In the genomic region with DNA sequence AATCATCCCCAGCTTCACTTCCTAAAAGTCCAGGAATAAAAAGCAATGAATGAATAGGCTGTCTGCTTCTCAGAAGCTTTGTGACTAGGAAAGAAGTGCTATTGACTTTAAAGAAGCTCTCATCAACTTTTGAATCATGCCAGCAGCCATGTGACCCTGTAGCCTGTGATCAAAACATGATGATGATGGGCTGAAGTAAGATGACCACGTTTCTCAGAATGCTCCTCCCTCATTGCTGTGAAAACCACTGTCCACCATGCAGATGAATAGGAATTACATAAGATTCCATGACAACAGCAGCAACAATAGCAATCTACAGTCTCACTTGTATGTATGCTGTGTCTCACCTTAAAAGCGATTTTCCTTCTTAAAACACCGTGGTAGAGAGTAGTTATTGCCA, we compare ENCODE assay signal across 1 cellular context.
TF ChIP-seq lines count a peak whose summit lies in the region.

No MANE protein-coding gene starts in this region.

TF ChIP-seq in GM23338, 12 proteins besides CTCF, POLR2A, EP300 and RAD21 (continued from another document):
- TF ChIP-seq, protein P1, sequence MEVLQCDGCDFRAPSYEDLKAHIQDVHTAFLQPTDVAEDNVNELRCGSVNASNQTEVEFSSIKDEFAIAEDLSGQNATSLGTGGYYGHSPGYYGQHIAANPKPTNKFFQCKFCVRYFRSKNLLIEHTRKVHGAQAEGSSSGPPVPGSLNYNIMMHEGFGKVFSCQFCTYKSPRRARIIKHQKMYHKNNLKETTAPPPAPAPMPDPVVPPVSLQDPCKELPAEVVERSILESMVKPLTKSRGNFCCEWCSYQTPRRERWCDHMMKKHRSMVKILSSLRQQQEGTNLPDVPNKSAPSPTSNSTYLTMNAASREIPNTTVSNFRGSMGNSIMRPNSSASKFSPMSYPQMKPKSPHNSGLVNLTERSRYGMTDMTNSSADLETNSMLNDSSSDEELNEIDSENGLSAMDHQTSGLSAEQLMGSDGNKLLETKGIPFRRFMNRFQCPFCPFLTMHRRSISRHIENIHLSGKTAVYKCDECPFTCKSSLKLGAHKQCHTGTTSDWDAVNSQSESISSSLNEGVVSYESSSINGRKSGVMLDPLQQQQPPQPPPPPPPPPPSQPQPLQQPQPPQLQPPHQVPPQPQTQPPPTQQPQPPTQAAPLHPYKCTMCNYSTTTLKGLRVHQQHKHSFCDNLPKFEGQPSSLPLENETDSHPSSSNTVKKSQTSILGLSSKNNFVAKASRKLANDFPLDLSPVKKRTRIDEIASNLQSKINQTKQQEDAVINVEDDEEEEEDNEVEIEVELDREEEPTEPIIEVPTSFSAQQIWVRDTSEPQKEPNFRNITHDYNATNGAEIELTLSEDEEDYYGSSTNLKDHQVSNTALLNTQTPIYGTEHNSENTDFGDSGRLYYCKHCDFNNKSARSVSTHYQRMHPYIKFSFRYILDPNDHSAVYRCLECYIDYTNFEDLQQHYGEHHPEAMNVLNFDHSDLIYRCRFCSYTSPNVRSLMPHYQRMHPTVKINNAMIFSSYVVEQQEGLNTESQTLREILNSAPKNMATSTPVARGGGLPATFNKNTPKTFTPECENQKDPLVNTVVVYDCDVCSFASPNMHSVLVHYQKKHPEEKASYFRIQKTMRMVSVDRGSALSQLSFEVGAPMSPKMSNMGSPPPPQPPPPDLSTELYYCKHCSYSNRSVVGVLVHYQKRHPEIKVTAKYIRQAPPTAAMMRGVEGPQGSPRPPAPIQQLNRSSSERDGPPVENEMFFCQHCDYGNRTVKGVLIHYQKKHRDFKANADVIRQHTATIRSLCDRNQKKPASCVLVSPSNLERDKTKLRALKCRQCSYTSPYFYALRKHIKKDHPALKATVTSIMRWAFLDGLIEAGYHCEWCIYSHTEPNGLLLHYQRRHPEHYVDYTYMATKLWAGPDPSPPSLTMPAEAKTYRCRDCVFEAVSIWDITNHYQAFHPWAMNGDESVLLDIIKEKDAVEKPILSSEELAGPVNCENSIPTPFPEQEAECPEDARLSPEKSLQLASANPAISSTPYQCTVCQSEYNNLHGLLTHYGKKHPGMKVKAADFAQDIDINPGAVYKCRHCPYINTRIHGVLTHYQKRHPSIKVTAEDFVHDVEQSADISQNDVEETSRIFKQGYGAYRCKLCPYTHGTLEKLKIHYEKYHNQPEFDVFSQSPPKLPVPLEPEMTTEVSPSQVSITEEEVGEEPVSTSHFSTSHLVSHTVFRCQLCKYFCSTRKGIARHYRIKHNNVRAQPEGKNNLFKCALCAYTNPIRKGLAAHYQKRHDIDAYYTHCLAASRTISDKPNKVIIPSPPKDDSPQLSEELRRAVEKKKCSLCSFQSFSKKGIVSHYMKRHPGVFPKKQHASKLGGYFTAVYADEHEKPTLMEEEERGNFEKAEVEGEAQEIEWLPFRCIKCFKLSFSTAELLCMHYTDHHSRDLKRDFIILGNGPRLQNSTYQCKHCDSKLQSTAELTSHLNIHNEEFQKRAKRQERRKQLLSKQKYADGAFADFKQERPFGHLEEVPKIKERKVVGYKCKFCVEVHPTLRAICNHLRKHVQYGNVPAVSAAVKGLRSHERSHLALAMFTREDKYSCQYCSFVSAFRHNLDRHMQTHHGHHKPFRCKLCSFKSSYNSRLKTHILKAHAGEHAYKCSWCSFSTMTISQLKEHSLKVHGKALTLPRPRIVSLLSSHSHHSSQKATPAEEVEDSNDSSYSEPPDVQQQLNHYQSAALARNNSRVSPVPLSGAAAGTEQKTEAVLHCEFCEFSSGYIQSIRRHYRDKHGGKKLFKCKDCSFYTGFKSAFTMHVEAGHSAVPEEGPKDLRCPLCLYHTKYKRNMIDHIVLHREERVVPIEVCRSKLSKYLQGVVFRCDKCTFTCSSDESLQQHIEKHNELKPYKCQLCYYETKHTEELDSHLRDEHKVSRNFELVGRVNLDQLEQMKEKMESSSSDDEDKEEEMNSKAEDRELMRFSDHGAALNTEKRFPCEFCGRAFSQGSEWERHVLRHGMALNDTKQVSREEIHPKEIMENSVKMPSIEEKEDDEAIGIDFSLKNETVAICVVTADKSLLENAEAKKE (CRISPR knock-in tag; IDR thresholded peaks at IDR 0.05): no peak
- TF ChIP-seq POLR2AphosphoS5 (IDR thresholded peaks at IDR 0.05; ENCODE audit: low read depth) (no peak), REST (IDR thresholded peaks at IDR 0.05; ENCODE audit: unreplicated experiment) (no peak), CREB1 (CRISPR knock-in tag; IDR thresholded peaks at IDR 0.05; ENCODE audit: low read depth) (no peak), ETS1 (IDR thresholded peaks at IDR 0.05) (no peak), STAT1 (IDR thresholded peaks at IDR 0.05; ENCODE audit: unreplicated experiment) (no peak), EZH2 (IDR thresholded peaks at IDR 0.05; ENCODE audit: low read depth, unreplicated experiment) (no peak), EZH2phosphoT487 (IDR thresholded peaks at IDR 0.05; ENCODE audit: unreplicated experiment) (no peak), NANOG (IDR thresholded peaks at IDR 0.05; ENCODE audit: borderline replicate concordance) (no peak)
